10 cellular contexts compared by ENCODE assay signal in genomic region chr3:52891615-52892081, GRCh38. TPM values are rescaled to one million over a fixed set of nuclear protein-coding genes. Genes with fewer than 3 reads are reported as not detected.
A peak's percentile ranks its signal among the peaks of the same experiment; 100 is the strongest.
DNase-seq lines count a peak whose midpoint lies in the region; TF ChIP-seq lines count a peak whose summit lies in the region.
"Had no signal": no experiment of that assay in that cellular context is flagged by ENCODE, and none has a peak within 500 bp of the region (broad histone marks: within the 10 kb centered on the region; RNA-seq: fewer than 3 reads in every experiment).

No MANE protein-coding gene starts in this region.

- no peaks in the 10 kb centered on the region for H3K9me3 ChIP-seq in Peyer's patch

- CTCF ChIA-PET in GM10248 (lab: Yijun Ruan, JAX) = interaction anchor here (5.3 kb wide), 1 partner anchor 11 kb away, joined by 39 read pairs; no protein-coding TSS in a partner anchor

- POLR2A ChIA-PET in GM10248 (lab: Yijun Ruan, JAX) = interaction anchor here (0.6 kb wide), 1 partner anchor 11 kb away, joined by 3 read pairs; no protein-coding TSS in a partner anchor

- H3K36me3 ChIP-seq in Peyer's patch = no peaks in the 10 kb centered on the region

- H3K27ac ChIP-seq in Peyer's patch = peak overlapping the region in 3 of 4 donors; percentile 14 to 68 (median 42)

- TF ChIP-seq CTCF in Peyer's patch (IDR thresholded peaks at IDR 0.05) (no peak), fibroblast of pulmonary artery (IDR thresholded peaks at IDR 0.05; ENCODE audit: low read length, missing control alignments) (no peak), GM10248 (IDR thresholded peaks at IDR 0.05; ENCODE audit: control extremely low read depth, extremely low read depth, low read depth, missing control alignments) (no peak)

- peak; percentile 88 for DNase-seq in GM03348 (ENCODE audit: low spot score)
- DNase-seq in Peyer's patch = no peak
- DNase-seq in fibroblast of pulmonary artery (ENCODE audit: low read depth) = peak; percentile 45
- peak; percentile 9 for DNase-seq in skeletal muscle cell (ENCODE audit: low read depth)
- no peak for DNase-seq in NCI-H345 treated with DMSO at 0.1 percent for 48 hours (lab: John Stamatoyannopoulos, UW; ENCODE audit: unreplicated experiment)
- DNase-seq in ACHN = no peak
- no peak for DNase-seq in GM10248 (ENCODE audit: extremely low spot score)
- no peak for DNase-seq in NCI-H1930 (lab: John Stamatoyannopoulos, UW)
- DNase-seq: posterior cingulate gyrus had no signal

- no peaks in the 10 kb centered on the region for H3K27me3 ChIP-seq in Peyer's patch

- in situ Hi-C loops in ACHN (cut with HindIII; ENCODE audit: low pct_ligation_motif_present, low pct_unique_long_range_greater_than_20kb, low sequenced_read_pairs) = no loop called here

- H3K4me3 ChIP-seq in Peyer's patch = no peak overlapping the region
- H3K4me3 ChIP-seq in fibroblast of pulmonary artery (replicated peaks; ENCODE audit: low read depth, low read length) = no peak overlapping the region
- H3K4me3 ChIP-seq in skeletal muscle cell (ENCODE audit: low read depth, low read length) = no peak overlapping the region

- peaks cover 0 to 52% (median 8%) of the 10 kb centered on the region in 4 donors for H3K4me1 ChIP-seq in Peyer's patch

- no peak for TF ChIP-seq POLR2A in Peyer's patch (IDR thresholded peaks at IDR 0.05)

RNA-seq across cellular contexts. Expression of gene STIMATE, which starts 5.7 kb away (rescaled TPM):
- 10 to 100 TPM; 16.1 to 91.6 (median 17.0) TPM for total RNA-seq in Peyer's patch

RNA-seq across cellular contexts. Expression of gene MUSTN1, which starts 56.8 kb away (rescaled TPM):
- 10 to 100 TPM in 2 of 4 donors, 1 to 10 TPM in 2; 2.3 to 28.9 (median 11.9) TPM for total RNA-seq in Peyer's patch
- total RNA-seq: dermis microvascular lymphatic vessel endothelial cell had no signal

Comparison
In these comparisons a context has a peak if more than half of its experiments do, and no peak if none do; other contexts are left out.
1. DNase-seq: peak in GM03348 (single experiment), fibroblast of pulmonary artery (single experiment) and skeletal muscle cell (single experiment); none in Peyer's patch (0 of 3), NCI-H345 treated with DMSO at 0.1 percent for 48 hours (single experiment), ACHN (single experiment), GM10248 (single experiment) and NCI-H1930 (0 of 2).